Comparison of ENCODE assay signal across 8 cellular contexts in genomic region chr7:132575336-132575986, GRCh38. TPM values are rescaled to one million over a fixed set of nuclear protein-coding genes. Genes with fewer than 3 reads are reported as not detected.
A peak's percentile ranks its signal among the peaks of the same experiment; 100 is the strongest.
DNase-seq lines count a peak whose midpoint lies in the region; ATAC-seq lines count a peak whose summit lies in the region.

No MANE protein-coding gene starts in this region.

- ATAC-seq in HG03045 (IDR thresholded peaks at IDR 0.05; ENCODE audit: unreplicated experiment) (no peak), HG03460 (IDR thresholded peaks at IDR 0.05; ENCODE audit: unreplicated experiment) (no peak)

- 4% methylated on average over 34 of the region's 34 CpGs for WGBS in HUES64

- H3K4me3 ChIP-seq in HUES64 (ENCODE audit: low read length) (peak overlapping the region; percentile 59), neuron (ENCODE audit: low read length) (peak overlapping the region; percentile 36)

- no peak overlapping the region for H3K27ac ChIP-seq in HUES64 (ENCODE audit: low read depth, low read length)

- peak; percentile 76 for DNase-seq in Ammon's horn (ENCODE audit: low spot score)
- peak; percentile 36 to 41 for DNase-seq in activated T-cell treated with anti-CD3 and anti-CD28 coated beads, Interleukin-2, amount 50 U/mL, for 48 hours
- DNase-seq in globus pallidus (ENCODE audit: low spot score) = peak; percentile 24
- DNase-seq in NCI-H1436 (lab: John Stamatoyannopoulos, UW) = no peak

- peaks cover 34% of the 10 kb centered on the region for H3K4me1 ChIP-seq in HUES64 (ENCODE audit: insufficient read depth, low read length)
- peaks cover 22% of the 10 kb centered on the region for H3K4me1 ChIP-seq in neuron (ENCODE audit: insufficient read depth, low read length)

- H3K9me3 ChIP-seq in HUES64 (ENCODE audit: insufficient read depth, low read depth, low read length) (no peaks in the 10 kb centered on the region), neuron (ENCODE audit: low read length) (no peaks in the 10 kb centered on the region)

- peak overlapping the region; percentile 84 for H2AFZ ChIP-seq in neuron (ENCODE audit: low read depth, low read length)

- no peak overlapping the region for H3K9ac ChIP-seq in HUES64 (ENCODE audit: low read depth, low read length)

- H3K27me3 ChIP-seq in HUES64 (ENCODE audit: insufficient read depth, low read length) = peaks cover 94% of the 10 kb centered on the region
- peaks cover 63% of the 10 kb centered on the region for H3K27me3 ChIP-seq in neuron (ENCODE audit: insufficient read depth, low read length)

- no peaks in the 10 kb centered on the region for H3K36me3 ChIP-seq in HUES64 (ENCODE audit: insufficient read depth, low read length)
- H3K36me3 ChIP-seq in neuron (ENCODE audit: insufficient read depth, low read length) = no peaks in the 10 kb centered on the region

RNA-seq across cellular contexts. Expression of gene PLXNA4, which starts 0.8 kb away (rescaled TPM):
- 0.75 TPM for polyA plus RNA-seq in HUES64 (2013, experiment 1 of 2)
- 0.70 TPM for polyA plus RNA-seq in HUES64 (2013, experiment 2 of 2)
